21 cellular contexts compared by ENCODE assay signal in the genomic region with DNA sequence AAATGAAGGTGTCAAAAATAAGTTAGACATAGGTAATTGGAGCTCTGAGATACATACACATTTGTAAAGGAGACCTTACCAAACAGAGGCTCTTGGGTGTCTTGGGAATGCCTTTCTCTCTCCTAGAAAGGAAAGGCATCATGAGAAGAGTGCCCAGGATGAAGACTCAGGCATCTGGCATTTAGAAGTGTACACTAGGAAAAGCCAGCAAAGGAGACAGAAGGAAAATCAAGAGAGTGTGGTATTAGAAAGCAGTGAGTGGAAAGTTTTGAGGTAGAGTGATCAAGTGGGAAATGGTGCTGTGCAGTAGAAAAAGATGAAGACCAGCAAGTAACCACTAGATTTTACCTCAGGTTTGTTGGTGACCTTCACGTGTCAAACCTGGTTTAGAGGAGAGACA.
"Had no signal": no experiment of that assay in that cellular context is flagged by ENCODE, and none has a peak within 500 bp of the region (broad histone marks: within the 10 kb centered on the region; RNA-seq: fewer than 3 reads in every experiment).

No MANE protein-coding gene starts in this region.

- H3K27me3 Mint-ChIP-seq: activated CD4-positive, alpha-beta memory T cell treated with anti-CD3 and anti-CD28 coated beads for 36 hours; activated naive CD8-positive, alpha-beta T cell treated with anti-CD3 and anti-CD28 coated beads, Interleukin-2, amount 50 U/mL, for 24 hours; T-cell had no signal

- FAIRE-seq: islet of Langerhans had no signal

- DNase-seq: activated CD4-positive, alpha-beta memory T cell treated with anti-CD3 and anti-CD28 coated beads for 36 hours; activated CD4-positive, alpha-beta T cell treated with anti-CD3 and anti-CD28 coated beads for 48 hours; activated CD4-positive, CD25-positive, alpha-beta regulatory T cell; activated effector memory CD4-positive, alpha-beta T cell treated with Interleukin-2 at 50 U/mL for 16 hours; activated naive CD4-positive, alpha-beta T cell treated with anti-CD3 and anti-CD28 coated beads for 36 hours; activated naive CD8-positive, alpha-beta T cell treated with anti-CD3 and anti-CD28 coated beads, Interleukin-2, amount 50 U/mL, for 24 hours; activated T-cell treated with anti-CD3 and anti-CD28 coated beads, Interleukin-2, amount 50 U/mL, for 72 hours; heart left ventricle; left cardiac atrium; occipital lobe; posterior cingulate gyrus; sigmoid colon; stimulated activated CD4-positive, alpha-beta T cell treated with anti-CD3 and anti-CD28 coated beads, Interleukin-2, amount 100 ng/mL, for 48 hours; stimulated activated CD8-positive, alpha-beta memory T cell treated with anti-CD3 and anti-CD28 coated beads, Interleukin-4, amount 100 ng/mL, for 48 hours; stimulated activated naive CD4-positive, alpha-beta T cell treated with Interleukin-2 at 50 U/mL for 16 hours; T-cell; upper lobe of left lung had no signal

- H3K36me3 ChIP-seq: gastroesophageal sphincter, heart left ventricle, sigmoid colon, upper lobe of left lung had no signal

- H3K4me3 ChIP-seq: cardiac muscle cell, gastroesophageal sphincter, heart left ventricle, sigmoid colon, upper lobe of left lung had no signal

- H3K27me3 ChIP-seq: cardiac muscle cell, gastroesophageal sphincter, heart left ventricle, sigmoid colon, upper lobe of left lung had no signal

- H3K9me3 ChIP-seq: gastroesophageal sphincter, heart left ventricle, sigmoid colon, upper lobe of left lung had no signal

- H3K27ac Mint-ChIP-seq: activated CD4-positive, alpha-beta memory T cell treated with anti-CD3 and anti-CD28 coated beads for 36 hours; activated naive CD4-positive, alpha-beta T cell treated with anti-CD3 and anti-CD28 coated beads for 36 hours; activated naive CD8-positive, alpha-beta T cell treated with anti-CD3 and anti-CD28 coated beads, Interleukin-2, amount 50 U/mL, for 24 hours; activated T-cell treated with anti-CD3 and anti-CD28 coated beads, Interleukin-2, amount 50 U/mL, for 72 hours; T-cell had no signal

- H3K9me3 Mint-ChIP-seq: activated CD4-positive, alpha-beta memory T cell treated with anti-CD3 and anti-CD28 coated beads for 36 hours; activated naive CD4-positive, alpha-beta T cell treated with anti-CD3 and anti-CD28 coated beads for 36 hours; activated naive CD8-positive, alpha-beta T cell treated with anti-CD3 and anti-CD28 coated beads, Interleukin-2, amount 50 U/mL, for 24 hours; activated T-cell treated with anti-CD3 and anti-CD28 coated beads, Interleukin-2, amount 50 U/mL, for 72 hours; neural crest cell; T-cell had no signal

- H3K27ac ChIP-seq: cardiac muscle cell, gastroesophageal sphincter, heart left ventricle, upper lobe of left lung had no signal

- ATAC-seq: activated naive CD8-positive, alpha-beta T cell treated with anti-CD3 and anti-CD28 coated beads, Interleukin-2, amount 50 U/mL, for 24 hours; activated T-cell treated with anti-CD3 and anti-CD28 coated beads, Interleukin-2, amount 50 U/mL, for 72 hours; gastroesophageal sphincter; heart left ventricle; left cardiac atrium; T-cell had no signal

- H3K4me3 Mint-ChIP-seq: activated CD4-positive, alpha-beta memory T cell treated with anti-CD3 and anti-CD28 coated beads for 36 hours; activated naive CD4-positive, alpha-beta T cell treated with anti-CD3 and anti-CD28 coated beads for 36 hours; activated naive CD8-positive, alpha-beta T cell treated with anti-CD3 and anti-CD28 coated beads, Interleukin-2, amount 50 U/mL, for 24 hours; activated T-cell treated with anti-CD3 and anti-CD28 coated beads, Interleukin-2, amount 50 U/mL, for 72 hours; neural crest cell; T-cell had no signal
